ENCODE assay signal across 8 cellular contexts in genomic region chr6:87698618-87699017, GRCh38. TPM values are rescaled to one million over a fixed set of nuclear protein-coding genes. Genes with fewer than 3 reads are reported as not detected.
DNase-seq lines count a peak whose midpoint lies in the region; ATAC-seq and TF ChIP-seq lines count a peak whose summit lies in the region.

No MANE protein-coding gene starts in this region.

- peak overlapping the region; percentile 93 for H3K4me2 ChIP-seq in OCI-LY3 (ENCODE audit: low read length)
- peak overlapping the region; percentile 92 for H3K4me2 ChIP-seq in osteoblast (ENCODE audit: insufficient read depth, low read length)

- H3K27me3 ChIP-seq in OCI-LY3 (ENCODE audit: low read depth, low read length) (no peaks in the 10 kb centered on the region), endodermal cell (ENCODE audit: control insufficient read depth, insufficient read depth, low read length, poor library complexity, severe bottlenecking) (no peaks in the 10 kb centered on the region), osteoblast (ENCODE audit: insufficient read depth, low read length) (no peaks in the 10 kb centered on the region)

- TF ChIP-seq CTCF in GM12865 (IDR thresholded peaks at IDR 0.05; ENCODE audit: insufficient read depth, low read depth, low read length, missing control alignments), result no peak
- TF ChIP-seq CTCF in OCI-LY3 (IDR thresholded peaks at IDR 0.05; ENCODE audit: low read depth, low read length), result no peak
- no peak for TF ChIP-seq CTCF in endodermal cell (conservative IDR thresholded peaks at IDR 0.05)
- no peak for TF ChIP-seq CTCF in osteoblast (IDR thresholded peaks at IDR 0.05; ENCODE audit: extremely low read depth, low read depth, low read length)

- H3K4me3 ChIP-seq in GM12865 (ENCODE audit: low read depth, low read length) (peak overlapping the region; percentile 98), OCI-LY3 (ENCODE audit: low read length) (peak overlapping the region; percentile 96), endodermal cell (ENCODE audit: low read length) (peak overlapping the region; percentile 91), osteoblast (ENCODE audit: insufficient read depth, low read length) (peak overlapping the region; percentile 98)

- H3K36me3 Mint-ChIP-seq in endodermal cell (ENCODE audit: low read depth), result peaks cover 7% of the 10 kb centered on the region

- peaks cover 37% of the 10 kb centered on the region for H3K4me1 Mint-ChIP-seq in endodermal cell

- H3K9ac ChIP-seq in OCI-LY3 (ENCODE audit: low read length), result peak overlapping the region; percentile 97; the same call in 1 of the 2 replicates
- H3K9ac ChIP-seq in endodermal cell (ENCODE audit: extremely low read depth, low read length, poor library complexity, severe bottlenecking), result peak overlapping the region; percentile 95

- ATAC-seq in GM19023 (IDR thresholded peaks at IDR 0.05; ENCODE audit: unreplicated experiment) (no peak), GM21381 (IDR thresholded peaks at IDR 0.05; ENCODE audit: unreplicated experiment) (no peak)

- peaks cover 85% of the 10 kb centered on the region for H3K79me2 ChIP-seq in OCI-LY3 (ENCODE audit: low read length)
- peaks cover 84% of the 10 kb centered on the region for H3K79me2 ChIP-seq in osteoblast (ENCODE audit: insufficient read depth, low read length)

- H2AFZ ChIP-seq in OCI-LY3 (ENCODE audit: low read depth, low read length) (no peak overlapping the region), osteoblast (ENCODE audit: low read length) (no peak overlapping the region)

- peaks cover 68% of the 10 kb centered on the region for H4K20me1 ChIP-seq in OCI-LY3 (ENCODE audit: insufficient read depth, low read length)
- H4K20me1 ChIP-seq in osteoblast (ENCODE audit: insufficient read depth, low read length), result peaks cover 69% of the 10 kb centered on the region

- H3K9me3 Mint-ChIP-seq in endodermal cell, result no peaks in the 10 kb centered on the region

- no peaks in the 10 kb centered on the region for H3K27me3 Mint-ChIP-seq in endodermal cell (ENCODE audit: insufficient read depth)

- peaks cover 25% of the 10 kb centered on the region for H3K36me3 ChIP-seq in OCI-LY3 (replicated peaks; ENCODE audit: low read depth, low read length)
- H3K36me3 ChIP-seq in endodermal cell (ENCODE audit: control insufficient read depth, insufficient read depth, low read length), result peaks cover 16% of the 10 kb centered on the region
- no peaks in the 10 kb centered on the region for H3K36me3 ChIP-seq in osteoblast (ENCODE audit: insufficient read depth, low read length)

- H3K4me3 Mint-ChIP-seq in endodermal cell, result peak overlapping the region; percentile 93

- H3K27ac Mint-ChIP-seq in endodermal cell, result no peak overlapping the region

- 33 to 39% methylated on average over 2 of the region's 2 CpGs for WGBS in endodermal cell (ENCODE audit: insufficient coverage in 1 of 2, insufficient read length in 1 of 2), 2 experiments

- no peaks in the 10 kb centered on the region for H3K9me3 ChIP-seq in OCI-LY3 (ENCODE audit: insufficient read depth, low read length)
- H3K9me3 ChIP-seq in endodermal cell (ENCODE audit: control insufficient read depth, low read length), result no peaks in the 10 kb centered on the region
- no peaks in the 10 kb centered on the region for H3K9me3 ChIP-seq in osteoblast (ENCODE audit: low read depth, low read length)

- DNase-seq in GM12865 (ENCODE audit: low read depth) (peak; percentile 55), endodermal cell (no peak), osteoblast (ENCODE audit: insufficient read length, low spot score, missing footprints) (no peak), NCI-H446 (lab: John Stamatoyannopoulos, UW) (no peak), cerebellar nuclear complex (lab: John Stamatoyannopoulos, UW) (no peak)

- H3K4me1 ChIP-seq in OCI-LY3 (ENCODE audit: low read length) (peaks cover 47% of the 10 kb centered on the region), endodermal cell (ENCODE audit: control insufficient read depth, insufficient read depth, low read length) (no peaks in the 10 kb centered on the region), osteoblast (ENCODE audit: insufficient read depth, low read length) (peaks cover 21% of the 10 kb centered on the region)

- H3K27ac ChIP-seq in OCI-LY3 (ENCODE audit: low read length), result peak overlapping the region; percentile 99
- peak overlapping the region; percentile 42 for H3K27ac ChIP-seq in endodermal cell (ENCODE audit: low read depth, low read length)
- peak overlapping the region; percentile 46 for H3K27ac ChIP-seq in osteoblast (ENCODE audit: low read depth, low read length)

RNA-seq across cellular contexts. Expression of gene AKIRIN2, which starts 3.4 kb away (rescaled TPM):
- total RNA-seq in endodermal cell (10 to 100 TPM; 70.4 to 73.5 TPM), osteoblast (15.2 and 18.3 TPM in 2 replicates)
- polyA plus RNA-seq in endodermal cell (2013, experiment 1 of 2), result 78.6 TPM
- 71.6 TPM for polyA plus RNA-seq in endodermal cell (2013, experiment 2 of 2)

Comparison
In these comparisons a context has a peak if more than half of its experiments do, and no peak if none do; other contexts are left out.
1. H3K27ac ChIP-seq: peak in every context shown above with its lines; median percentile 99 in OCI-LY3; 46 in osteoblast; 42 in endodermal cell.